Comparison of ENCODE assay signal across 10 cellular contexts in genomic region chr18:63107171-63107850, GRCh38.
A peak's percentile ranks its signal among the peaks of the same experiment; 100 is the strongest.
DNase-seq lines count a peak whose midpoint lies in the region; ATAC-seq lines count a peak whose summit lies in the region.
"Had no signal": no experiment of that assay in that cellular context is flagged by ENCODE, and none has a peak within 500 bp of the region (broad histone marks: within the 10 kb centered on the region; RNA-seq: fewer than 3 reads in every experiment).

No MANE protein-coding gene starts in this region.

- CTCF ChIA-PET in CD4-positive, alpha-beta memory T cell (lab: Charles Lee; ENCODE audit: partially characterized antibody): no interaction called here

- ATAC-seq in GM18873 (IDR thresholded peaks at IDR 0.05; ENCODE audit: low FRiP score, unreplicated experiment) (peak; percentile 19), HG02885 (IDR thresholded peaks at IDR 0.05; ENCODE audit: poor library complexity, unreplicated experiment) (peak; percentile 54)

- H3K36me3 Mint-ChIP-seq in CD4-positive, alpha-beta memory T cell: no peaks in the 10 kb centered on the region
- H3K36me3 Mint-ChIP-seq in immature natural killer cell: peaks cover 4 to 5% (median 4%) of the 10 kb centered on the region in 3 donors

- H3K36me3 ChIP-seq in CD4-positive, alpha-beta memory T cell (ENCODE audit: insufficient read depth, low read length): no peaks in the 10 kb centered on the region

- peak overlapping the region; percentile 15 to 92 (median 84) for H3K4me3 Mint-ChIP-seq in CD4-positive, alpha-beta memory T cell
- peak overlapping the region in 1 of 5 donors; percentile 71 for H3K4me3 Mint-ChIP-seq in immature natural killer cell

- POLR2A ChIA-PET in CD4-positive, alpha-beta memory T cell (lab: Charles Lee; ENCODE audit: partially characterized antibody): interaction anchor here (0.8 kb wide), 1 partner anchor 10 kb away, joined by 3 read pairs; no protein-coding TSS in a partner anchor

- peaks cover 0 to 13% (median 11%) of the 10 kb centered on the region in 8 donors for H3K9me3 Mint-ChIP-seq in CD4-positive, alpha-beta memory T cell
- peaks cover 4 to 10% (median 6%) of the 10 kb centered on the region in 6 donors for H3K9me3 Mint-ChIP-seq in immature natural killer cell

- H3K27me3 ChIP-seq in CD4-positive, alpha-beta memory T cell (ENCODE audit: insufficient read depth, low read length): no peaks in the 10 kb centered on the region

- DNase-seq in CD4-positive, alpha-beta memory T cell: no peak
- DNase-seq in NCI-H2107 treated with DMSO at 0.1 percent for 48 hours (lab: John Stamatoyannopoulos, UW; ENCODE audit: unreplicated experiment) (peak; percentile 86), immature natural killer cell (no peak), UCSD-AML1 (lab: John Stamatoyannopoulos, UW; ENCODE audit: unreplicated experiment) (no peak), Kasumi-1 (lab: John Stamatoyannopoulos, UW) (no peak), kidney glomerular epithelial cell (lab: John Stamatoyannopoulos, UW) (no peak)
- DNase-seq: activated CD4-positive, alpha-beta T cell treated with anti-CD3 and anti-CD28 coated beads for 48 hours; hippocampal formation had no signal

- peaks cover 15% of the 10 kb centered on the region for H3K4me1 ChIP-seq in CD4-positive, alpha-beta memory T cell (ENCODE audit: insufficient read depth, low read length)

- peak overlapping the region in 1 of 7 donors; percentile 3 for H3K27ac Mint-ChIP-seq in CD4-positive, alpha-beta memory T cell
- H3K27ac Mint-ChIP-seq in immature natural killer cell: peak overlapping the region in 1 of 6 donors; percentile 4

- peaks cover 0 to 1% of the 10 kb centered on the region in 2 donors for H3K9me3 ChIP-seq in CD4-positive, alpha-beta memory T cell (ENCODE audit: control insufficient read depth in 1 of 2, low read length in 2 of 2)

- no peak overlapping the region for H3K4me3 ChIP-seq in CD4-positive, alpha-beta memory T cell (ENCODE audit: low read length in 2 of 2)

- peaks cover 17 to 35% (median 31%) of the 10 kb centered on the region in 4 donors for H3K4me1 Mint-ChIP-seq in CD4-positive, alpha-beta memory T cell
- H3K4me1 Mint-ChIP-seq in immature natural killer cell: peaks cover 26 to 50% of the 10 kb centered on the region in 2 donors

- intact Hi-C loops in CD4-positive, alpha-beta memory T cell (cut with micrococcal nuclease): no loop called here

- peaks cover 0 to 2% of the 10 kb centered on the region in 2 donors for H3K27me3 Mint-ChIP-seq in CD4-positive, alpha-beta memory T cell
- peaks cover 0 to 8% (median 8%) of the 10 kb centered on the region in 3 donors for H3K27me3 Mint-ChIP-seq in immature natural killer cell (ENCODE audit: low read depth in 3 of 3)

- H3K27ac ChIP-seq in CD4-positive, alpha-beta memory T cell (ENCODE audit: low read depth, low read length): no peak overlapping the region
